In the genomic region with DNA sequence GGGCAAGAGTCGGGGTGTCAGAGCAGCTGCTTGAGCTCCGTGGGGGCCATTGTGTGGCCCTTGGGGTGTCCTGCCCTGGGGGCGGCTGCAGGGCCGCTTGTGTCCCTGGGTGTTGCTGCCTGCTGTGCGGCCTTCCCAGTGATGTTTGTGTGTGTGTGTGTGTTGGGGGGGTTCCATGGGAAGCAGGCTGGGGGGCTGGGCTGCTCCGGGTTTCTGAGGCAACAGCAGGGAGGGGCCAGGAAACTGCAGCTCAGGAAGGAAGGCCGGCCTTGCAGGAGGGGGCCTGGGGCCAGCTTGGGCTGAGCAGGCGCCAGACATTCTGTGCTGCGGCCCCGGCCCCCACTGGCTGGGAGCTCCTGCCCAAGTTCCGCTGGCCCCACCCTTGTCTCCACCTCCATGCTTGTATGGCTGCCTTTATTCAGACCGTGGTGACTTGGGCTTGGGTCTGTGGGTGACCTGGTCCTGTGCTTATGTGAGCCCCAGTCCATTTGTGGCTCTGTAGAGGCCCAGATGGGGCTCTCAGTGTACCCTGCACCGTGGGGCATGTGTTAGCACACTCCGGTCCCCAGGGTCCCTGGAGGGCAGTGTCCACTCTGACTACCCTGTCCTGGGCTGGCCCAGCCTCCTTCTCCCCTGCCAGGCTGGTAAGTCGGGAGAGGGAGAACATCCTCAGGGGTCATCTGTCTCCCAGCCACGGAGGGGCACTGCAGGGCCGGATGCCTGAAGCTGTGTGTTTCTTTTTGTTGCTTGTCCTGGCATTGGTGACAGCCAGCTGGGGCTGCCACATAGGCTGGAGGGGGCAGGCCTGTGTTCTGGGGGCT, we compare ENCODE assay signal across 9 cellular contexts. TPM values are rescaled to one million over a fixed set of nuclear protein-coding genes. Genes with fewer than 3 reads are reported as not detected.
A peak's percentile ranks its signal among the peaks of the same experiment; 100 is the strongest.
DNase-seq lines count a peak whose midpoint lies in the region; ATAC-seq and TF ChIP-seq lines count a peak whose summit lies in the region.
"Had no signal": no experiment of that assay in that cellular context is flagged by ENCODE, and none has a peak within 500 bp of the region (broad histone marks: within the 10 kb centered on the region; RNA-seq: fewer than 3 reads in every experiment).

No MANE protein-coding gene starts in this region.

- intact Hi-C loops in adrenal gland (cut with DNase I) = no loop called here
- intact Hi-C loops in activated CD4-positive, alpha-beta memory T cell treated with anti-CD3 and anti-CD28 coated beads for 36 hours (cut with micrococcal nuclease) = no loop called here
- intact Hi-C loops in prostate gland (cut with DNase I) = no loop called here

- H3K4me3 ChIP-seq in AG04450 (ENCODE audit: low read depth, low read length) (no peak overlapping the region), HUES48 (ENCODE audit: low read depth, low read length) (no peak overlapping the region), adrenal gland (no peak overlapping the region), liver (ENCODE audit: low read depth in 1 of 3, low read length in 3 of 3) (no peak overlapping the region), prostate gland (no peak overlapping the region)

- ATAC-seq in HG03457 (IDR thresholded peaks at IDR 0.05; ENCODE audit: unreplicated experiment) (no peak), HG02981 (IDR thresholded peaks at IDR 0.05; ENCODE audit: unreplicated experiment) (no peak)

- CTCF ChIA-PET in AG04450 (lab: Charles Lee) = interaction anchor here (0.6 to 1.2 kb wide), 2 partner anchors 13 to 15 kb away, joined by 3 to 4 read pairs; no protein-coding TSS in a partner anchor
- CTCF ChIA-PET in activated CD4-positive, alpha-beta memory T cell treated with anti-CD3 and anti-CD28 coated beads for 36 hours (lab: Charles Lee) = interaction anchor here (0.6 to 3.5 kb wide), 6 partner anchors 13 to 81 kb away, joined by 3 to 16 read pairs (median 4); partner anchors contain the start of gene LKAAEAR1

- no peak overlapping the region for H3K9ac ChIP-seq in HUES48 (ENCODE audit: low read depth, low read length)
- no peak overlapping the region for H3K9ac ChIP-seq in liver (ENCODE audit: low read depth in 1 of 2, low read length in 2 of 2)

- no peak overlapping the region for H3K4me3 Mint-ChIP-seq in activated CD4-positive, alpha-beta memory T cell treated with anti-CD3 and anti-CD28 coated beads for 36 hours
- H3K4me3 Mint-ChIP-seq: dendritic cell treated with granulocyte-macrophage colony-stimulating factor and Interleukin-4, amounts not matched to agents 40 ng/mL and 50 ng/mL, for 4 days had no signal

- peak; percentile 8 to 9 for TF ChIP-seq RAD21 in liver (IDR thresholded peaks at IDR 0.05)

- H3K27ac Mint-ChIP-seq in activated CD4-positive, alpha-beta memory T cell treated with anti-CD3 and anti-CD28 coated beads for 36 hours = no peak overlapping the region
- H3K27ac Mint-ChIP-seq: dendritic cell treated with granulocyte-macrophage colony-stimulating factor and Interleukin-4, amounts not matched to agents 40 ng/mL and 50 ng/mL, for 4 days had no signal

- peaks cover 16% of the 10 kb centered on the region for H3K4me1 Mint-ChIP-seq in activated CD4-positive, alpha-beta memory T cell treated with anti-CD3 and anti-CD28 coated beads for 36 hours (ENCODE audit: low read depth)

- H3K27me3 ChIP-seq in AG04450 (ENCODE audit: control insufficient read depth, insufficient read depth, low read length) = peaks cover 42% of the 10 kb centered on the region
- peaks cover 36% of the 10 kb centered on the region for H3K27me3 ChIP-seq in HUES48 (ENCODE audit: control insufficient read depth, insufficient read depth, low read length)
- peaks cover 41% of the 10 kb centered on the region for H3K27me3 ChIP-seq in adrenal gland
- H3K27me3 ChIP-seq in liver (ENCODE audit: control insufficient read depth in 4 of 4, insufficient read depth in 4 of 4, low read length in 3 of 4) = peaks cover 0 to 6% (median 1%) of the 10 kb centered on the region in 4 donors
- peaks cover 16% of the 10 kb centered on the region for H3K27me3 ChIP-seq in prostate gland (replicated peaks; ENCODE audit: insufficient read depth)

- DNase-seq in AG04450 (ENCODE audit: low read depth, low spot score) (no peak), adrenal gland (peak in 5 of 7 donors; percentile 33 to 79 (median 66)), prostate gland (ENCODE audit: low spot score) (no peak)
- no peak for DNase-seq in activated CD4-positive, alpha-beta memory T cell treated with anti-CD3 and anti-CD28 coated beads for 36 hours

- TF ChIP-seq POLR2A in adrenal gland (IDR thresholded peaks at IDR 0.05) (peak in 1 of 2 donors; percentile 26), prostate gland (IDR thresholded peaks at IDR 0.05) (no peak)

- peak; percentile 28; the same call in 1 of the 2 replicates for TF ChIP-seq CTCF in AG04450 (IDR thresholded peaks at IDR 0.05; ENCODE audit: low read depth, low read length)
- TF ChIP-seq CTCF in adrenal gland (IDR thresholded peaks at IDR 0.05) = peak in 2 of 6 experiments; percentile 5 to 8
- peak; percentile 19 for TF ChIP-seq CTCF in liver (IDR thresholded peaks at IDR 0.05; ENCODE audit: low read depth, low read length, missing input control)
- no peak for TF ChIP-seq CTCF in prostate gland (IDR thresholded peaks at IDR 0.05)

- no peaks in the 10 kb centered on the region for H3K9me3 Mint-ChIP-seq in activated CD4-positive, alpha-beta memory T cell treated with anti-CD3 and anti-CD28 coated beads for 36 hours
- H3K9me3 Mint-ChIP-seq: dendritic cell treated with granulocyte-macrophage colony-stimulating factor and Interleukin-4, amounts not matched to agents 40 ng/mL and 50 ng/mL, for 4 days had no signal

- peaks cover 28% of the 10 kb centered on the region for H3K4me1 ChIP-seq in HUES48 (ENCODE audit: control insufficient read depth, insufficient read depth, low read length)
- H3K4me1 ChIP-seq in adrenal gland (replicated peaks in 1 of 2) = no peaks in the 10 kb centered on the region
- H3K4me1 ChIP-seq in liver (ENCODE audit: control insufficient read depth in 4 of 4, insufficient read depth in 4 of 4, low read length in 3 of 4) = peaks cover 0 to 17% (median 7%) of the 10 kb centered on the region in 4 donors
- H3K4me1 ChIP-seq in prostate gland (replicated peaks) = peaks cover 6% of the 10 kb centered on the region

- POLR2A ChIA-PET in AG04450 (lab: Yijun Ruan, JAX) = interaction anchor here (0.8 kb wide), 1 partner anchor 28 kb away, joined by 3 read pairs; no protein-coding TSS in a partner anchor
- POLR2A ChIA-PET in activated CD4-positive, alpha-beta memory T cell treated with anti-CD3 and anti-CD28 coated beads for 36 hours (lab: Charles Lee) = interaction anchor here (1.0 kb wide), 1 partner anchor 8 kb away, joined by 3 read pairs; no protein-coding TSS in a partner anchor

- H3K36me3 ChIP-seq in HUES48 (ENCODE audit: control insufficient read depth, insufficient read depth, low read length) (no peaks in the 10 kb centered on the region), adrenal gland (replicated peaks in 1 of 2) (no peaks in the 10 kb centered on the region), liver (ENCODE audit: control insufficient read depth in 4 of 4, insufficient read depth in 3 of 4, low read depth in 1 of 4, low read length in 3 of 4) (no peaks in the 10 kb centered on the region), prostate gland (no peaks in the 10 kb centered on the region)

- H3K9me3 ChIP-seq in AG04450 (ENCODE audit: control insufficient read depth, insufficient read depth, low read length) (no peaks in the 10 kb centered on the region; the same call in 1 of the 2 replicates), HUES48 (ENCODE audit: control insufficient read depth, insufficient read depth, low read length) (no peaks in the 10 kb centered on the region), adrenal gland (replicated peaks in 1 of 3) (no peaks in the 10 kb centered on the region), liver (ENCODE audit: control insufficient read depth in 4 of 4, low read length in 3 of 4) (no peaks in the 10 kb centered on the region), prostate gland (no peaks in the 10 kb centered on the region)

- no peak overlapping the region for H3K27ac ChIP-seq in AG04450 (ENCODE audit: low read depth, low read length)
- peak overlapping the region; percentile 83 for H3K27ac ChIP-seq in HUES48 (ENCODE audit: low read depth, low read length)
- peak overlapping the region in 2 of 5 donors; percentile 16 to 80 for H3K27ac ChIP-seq in adrenal gland
- H3K27ac ChIP-seq in liver (ENCODE audit: low read depth in 1 of 2, low read length in 2 of 2) = peak overlapping the region; percentile 16 to 47
- no peak overlapping the region for H3K27ac ChIP-seq in prostate gland

- peaks cover 37% of the 10 kb centered on the region for H3K27me3 Mint-ChIP-seq in activated CD4-positive, alpha-beta memory T cell treated with anti-CD3 and anti-CD28 coated beads for 36 hours

- WGBS in adrenal gland, 4 donors = 29 to 48% (median 37%) methylated on average over 4 to 17 of the region's 17 CpGs
- WGBS in liver = 42% methylated on average over 17 of the region's 17 CpGs
- 45% methylated on average over 17 of the region's 17 CpGs for WGBS in prostate gland

- H3K36me3 Mint-ChIP-seq in activated CD4-positive, alpha-beta memory T cell treated with anti-CD3 and anti-CD28 coated beads for 36 hours = no peaks in the 10 kb centered on the region

RNA-seq across cellular contexts. Expression of gene SOX18, which starts 4.6 kb away (rescaled TPM):
- polyA plus RNA-seq in AG04450 (2011; rRNA removed) (not detected in 2 replicates), adrenal gland (10 to 100 TPM in 2 of 3 donors, under 1 TPM in 1; 0.59 to 51.0 (median 16.2) TPM), liver (1 to 10 TPM; 1.1 to 5.8 TPM)
- polyA minus RNA-seq in AG04450 (2011; rRNA and poly(A)+ RNA removed) = not detected in 2 replicates
- total RNA-seq in adrenal gland (10 to 100 TPM in 5 of 8 donors, 1 to 10 TPM in 3; 3.0 to 45.2 (median 32.2) TPM), liver (1 to 10 TPM; 2.1 to 3.1 TPM), prostate gland (10 to 100 TPM in 1 of 2 donors, 1 to 10 TPM in 1; 4.7 to 12.8 TPM)
- total RNA-seq in activated CD4-positive, alpha-beta memory T cell treated with anti-CD3 and anti-CD28 coated beads for 36 hours = not detected

RNA-seq across cellular contexts. Expression of gene TCEA2, which starts 8.9 kb away (rescaled TPM):
- polyA plus RNA-seq in AG04450 (2011; rRNA removed) (12.8 and 18.0 TPM in 2 replicates), adrenal gland (100 to 1,000 TPM in 2 of 3 donors, 10 to 100 TPM in 1; 19.6 to 184 (median 132) TPM), liver (10 to 100 TPM; 17.2 to 22.6 TPM)
- polyA minus RNA-seq in AG04450 (2011; rRNA and poly(A)+ RNA removed) = 11.7 and 19.6 TPM in 2 replicates
- total RNA-seq in adrenal gland (10 to 100 TPM; 12.6 to 78.6 (median 53.7) TPM), liver (1 to 10 TPM; 4.6 to 6.4 TPM), prostate gland (10 to 100 TPM; 45.0 to 69.5 TPM)
- total RNA-seq in activated CD4-positive, alpha-beta memory T cell treated with anti-CD3 and anti-CD28 coated beads for 36 hours = 10 to 100 TPM; 27.3 to 29.9 TPM

RNA-seq across cellular contexts. Expression of gene C20orf204, which starts 18.1 kb away (rescaled TPM):
- 0.01 and 0.07 TPM in 2 replicates for polyA plus RNA-seq in AG04450 (2011; rRNA removed)
- polyA minus RNA-seq in AG04450 (2011; rRNA and poly(A)+ RNA removed) = 0.41 and 0.48 TPM in 2 replicates
- total RNA-seq in adrenal gland = 1 to 10 TPM in 2 of 8 donors, under 1 TPM in 6; 0.13 to 1.9 (median 0.42) TPM
- polyA plus RNA-seq in adrenal gland = 1 to 10 TPM in 2 of 3 donors, under 1 TPM in 1; 0.05 to 4.8 (median 1.6) TPM
- total RNA-seq in liver = under 1 TPM; 0.14 to 0.59 TPM
- polyA plus RNA-seq in liver = under 1 TPM; 0.07 to 0.10 TPM
- total RNA-seq in activated CD4-positive, alpha-beta memory T cell treated with anti-CD3 and anti-CD28 coated beads for 36 hours = 1 to 10 TPM; 3.1 TPM
- total RNA-seq in prostate gland = 1 to 10 TPM in 1 of 2 donors, under 1 TPM in 1; 0.64 to 3.1 TPM

RNA-seq across cellular contexts. Expression of gene RGS19, which starts 25.3 kb away (rescaled TPM):
- polyA plus RNA-seq in AG04450 (2011; rRNA removed) (7.5 and 9.3 TPM in 2 replicates), adrenal gland (10 to 100 TPM in 2 of 3 donors, 1 to 10 TPM in 1; 3.0 to 13.5 (median 12.4) TPM), liver (1 to 10 TPM; 4.9 to 5.9 TPM)
- 5.5 and 8.3 TPM in 2 replicates for polyA minus RNA-seq in AG04450 (2011; rRNA and poly(A)+ RNA removed)
- total RNA-seq in adrenal gland (10 to 100 TPM; 12.5 to 42.0 (median 17.6) TPM), liver (10 to 100 TPM in 1 of 2 donors, 1 to 10 TPM in 1; 6.7 to 12.9 TPM), prostate gland (10 to 100 TPM; 13.3 to 15.1 TPM)
- 10 to 100 TPM; 43.2 to 44.4 TPM for total RNA-seq in activated CD4-positive, alpha-beta memory T cell treated with anti-CD3 and anti-CD28 coated beads for 36 hours

RNA-seq across cellular contexts. Expression of gene OPRL1, which starts 25.8 kb away (rescaled TPM):
- polyA plus RNA-seq in AG04450 (2011; rRNA removed) (0.86 and 1.1 TPM in 2 replicates), adrenal gland (1 to 10 TPM in 1 of 3 donors, under 1 TPM in 2; 0.24 to 1.6 (median 0.88) TPM), liver (under 1 TPM; 0.04 to 0.28 TPM)
- 1.2 and 1.7 TPM in 2 replicates for polyA minus RNA-seq in AG04450 (2011; rRNA and poly(A)+ RNA removed)
- total RNA-seq in adrenal gland (1 to 10 TPM; 1.6 to 5.7 (median 3.1) TPM), liver (under 1 TPM; 0.42 to 0.79 TPM), prostate gland (1 to 10 TPM; 1.5 to 2.9 TPM)
- under 1 TPM; 0.63 to 0.71 TPM for total RNA-seq in activated CD4-positive, alpha-beta memory T cell treated with anti-CD3 and anti-CD28 coated beads for 36 hours

Comparison
In these comparisons a context has a peak if more than half of its experiments do, and no peak if none do; other contexts are left out.
1. DNase-seq: peak in adrenal gland (5 of 7); none in AG04450 (single experiment), activated CD4-positive, alpha-beta memory T cell treated with anti-CD3 and anti-CD28 coated beads for 36 hours (single experiment) and prostate gland (single experiment).
2. H3K27ac ChIP-seq: peak in HUES48 (single experiment) and liver (2 of 2); none in AG04450 (single experiment) and prostate gland (0 of 2).
3. CTCF ChIP-seq: peak in AG04450 (single experiment) and liver (single experiment); none in prostate gland (0 of 4).